In genomic region chr17:77455111-77455877, GRCh38 we compare ENCODE assay signal across 8 cellular contexts.
DNase-seq lines count a peak whose midpoint lies in the region; ATAC-seq and TF ChIP-seq lines count a peak whose summit lies in the region.

No MANE protein-coding gene starts in this region.

- BruUV-seq in MCF 10A (replicated peaks; lab: Mats Ljungman, UMichigan): no TSS peak

- POLR2A ChIA-PET in MCF 10A (lab: Yijun Ruan, JAX): interaction anchor here (0.7 to 7.4 kb wide), 4 partner anchors 15 to 379 kb away, joined by 3 to 167 read pairs (median 43); no protein-coding TSS in a partner anchor

- H3K36me3 Mint-ChIP-seq in MCF 10A (ENCODE audit: insufficient read depth, unreplicated experiment): peaks cover 44% of the 10 kb centered on the region

- peaks cover 39% of the 10 kb centered on the region for H3K4me1 Mint-ChIP-seq in MCF 10A (ENCODE audit: insufficient read depth, unreplicated experiment)

- TF ChIP-seq EP300 in ovary (IDR thresholded peaks at IDR 0.05): no peak

- H3K36me3 ChIP-seq in mucosa of stomach (ENCODE audit: control insufficient read depth, insufficient read depth, low read length) (no peaks in the 10 kb centered on the region), vagina (no peaks in the 10 kb centered on the region), ovary (no peaks in the 10 kb centered on the region)

- DNase-seq in left ventricle myocardium superior: peak; percentile 24
- no peak for DNase-seq in Right ventricle myocardium superior
- no peak for DNase-seq in MCF 10A (ENCODE audit: unreplicated experiment)
- DNase-seq in vagina (ENCODE audit: extremely low spot score in 2 of 2): no peak
- DNase-seq in ovary: no peak

- H3K9me3 ChIP-seq in mucosa of stomach (ENCODE audit: control insufficient read depth, low read length) (no peaks in the 10 kb centered on the region), vagina (no peaks in the 10 kb centered on the region), ovary (no peaks in the 10 kb centered on the region)

- no peaks in the 10 kb centered on the region for H3K9me3 Mint-ChIP-seq in MCF 10A (ENCODE audit: unreplicated experiment)

- 76 to 79% (median 78%) methylated on average over 24 of the region's 24 CpGs for WGBS in ovary, 3 donors

- peak overlapping the region; percentile 80 for H3K27ac Mint-ChIP-seq in MCF 10A (ENCODE audit: low read depth, unreplicated experiment)

- TF ChIP-seq CTCF in MCF 10A (IDR thresholded peaks at IDR 0.05; ENCODE audit: unreplicated experiment) (no peak), vagina (IDR thresholded peaks at IDR 0.05) (no peak), ovary (IDR thresholded peaks at IDR 0.05) (no peak)

- H3K4me3 Mint-ChIP-seq in MCF 10A (ENCODE audit: unreplicated experiment): peak overlapping the region; percentile 54

- H3K4me3 ChIP-seq in mucosa of stomach (ENCODE audit: low read length) (no peak overlapping the region), vagina (peak overlapping the region in 1 of 2 donors; percentile 30), ovary (no peak overlapping the region)

- no peaks in the 10 kb centered on the region for H3K27me3 Mint-ChIP-seq in MCF 10A (ENCODE audit: insufficient read depth, unreplicated experiment)

- H3K4me1 ChIP-seq in mucosa of stomach (ENCODE audit: control insufficient read depth, insufficient read depth, low read length) (peaks cover 77% of the 10 kb centered on the region), vagina (peaks cover 97% of the 10 kb centered on the region), ovary (ENCODE audit: insufficient read depth) (peaks cover 13% of the 10 kb centered on the region)

- CTCF ChIA-PET in MCF 10A (lab: Yijun Ruan, JAX): interaction anchor here (6.1 kb wide), 1 partner anchor 26 kb away, joined by 45 read pairs; no protein-coding TSS in a partner anchor

- H3K9ac ChIP-seq in mucosa of stomach (ENCODE audit: low read length): peak overlapping the region; percentile 40

- ATAC-seq in left ventricle myocardium superior: no peak
- ATAC-seq in Right ventricle myocardium superior (ENCODE audit: poor library complexity): no peak
- no peak for ATAC-seq in GM18868 (IDR thresholded peaks at IDR 0.05; ENCODE audit: unreplicated experiment)
- ATAC-seq in GM18520 (IDR thresholded peaks at IDR 0.05; ENCODE audit: unreplicated experiment): no peak

- intact Hi-C loops in left ventricle myocardium superior (cut with micrococcal nuclease) (no loop called here), Right ventricle myocardium superior (cut with DNase I) (no loop called here), MCF 10A (cut with micrococcal nuclease) (no loop called here), vagina (cut with DNase I) (no loop called here), ovary (cut with DNase I) (no loop called here)

- H3K27me3 ChIP-seq in mucosa of stomach (ENCODE audit: control insufficient read depth, insufficient read depth, low read length) (no peaks in the 10 kb centered on the region), vagina (no peaks in the 10 kb centered on the region), ovary (no peaks in the 10 kb centered on the region)

- H3K27ac ChIP-seq in vagina: peak overlapping the region; percentile 89
- H3K27ac ChIP-seq in ovary: no peak overlapping the region

- TF ChIP-seq POLR2A in vagina (IDR thresholded peaks at IDR 0.05) (no peak), ovary (IDR thresholded peaks at IDR 0.05) (no peak)
